In genomic region chr9:99108131-99108530, GRCh38 we compare ENCODE assay signal across 1 cellular context.
TF ChIP-seq lines count a peak whose summit lies in the region.

No MANE protein-coding gene starts in this region.

TF ChIP-seq in HepG2, 621 proteins besides CTCF, POLR2A, EP300 and RAD21 (continued from another document):
- TF ChIP-seq MAZ (IDR thresholded peaks at IDR 0.05; ENCODE audit: borderline replicate concordance, low read depth, low read length): no peak
- no peak for TF ChIP-seq MAZ (CRISPR knock-in tag; IDR thresholded peaks at IDR 0.05; ENCODE audit: low read depth)
- no peak for TF ChIP-seq HOXA7 (CRISPR knock-in tag; IDR thresholded peaks at IDR 0.05)
- TF ChIP-seq NFE2L1 (CRISPR knock-in tag; IDR thresholded peaks at IDR 0.05; ENCODE audit: borderline replicate concordance): no peak
- TF ChIP-seq ATAD3A (CRISPR knock-in tag; IDR thresholded peaks at IDR 0.05): no peak
TF ChIP-seq in HepG2: peak in this region for 0.
